15 cellular contexts compared by ENCODE assay signal in the genomic region with DNA sequence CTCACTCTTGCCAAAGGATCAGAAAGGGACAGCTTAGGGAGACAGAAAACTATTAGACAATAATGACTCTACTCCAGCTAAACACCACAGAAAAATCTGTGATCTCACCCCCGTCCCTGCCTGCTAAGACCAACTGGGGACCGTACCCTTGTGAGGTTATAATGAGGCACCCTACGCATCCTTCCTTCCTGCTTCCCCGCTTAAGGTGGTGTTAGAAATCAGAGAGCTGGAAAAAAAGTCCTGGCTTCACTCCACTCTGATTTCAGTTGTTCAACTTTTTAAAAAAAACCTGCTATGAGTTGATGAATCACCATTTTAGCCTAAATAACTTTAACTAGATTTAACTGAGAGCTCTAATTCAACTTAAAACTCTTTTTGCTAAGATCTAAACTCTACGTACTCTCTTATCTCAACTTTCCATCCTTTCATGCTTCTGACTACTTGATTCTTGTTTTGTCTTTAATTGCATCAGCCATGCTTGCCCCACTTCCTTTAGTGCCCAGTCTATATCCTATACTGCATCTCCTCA. TPM values are rescaled to one million over a fixed set of nuclear protein-coding genes. Genes with fewer than 3 reads are reported as not detected.
DNase-seq lines count a peak whose midpoint lies in the region; ATAC-seq and TF ChIP-seq lines count a peak whose summit lies in the region.
"Had no signal": no experiment of that assay in that cellular context is flagged by ENCODE, and none has a peak within 500 bp of the region (broad histone marks: within the 10 kb centered on the region; RNA-seq: fewer than 3 reads in every experiment).

No MANE protein-coding gene starts in this region.

- TF ChIP-seq CTCF in activated CD8-positive, alpha-beta T cell treated with anti-CD3 and anti-CD28 coated beads for 36 hours (IDR thresholded peaks at IDR 0.05): no peak
- TF ChIP-seq CTCF in astrocyte of the spinal cord (IDR thresholded peaks at IDR 0.05; ENCODE audit: low read depth, low read length) (no peak), osteocyte (IDR thresholded peaks at IDR 0.05) (no peak), MCF 10A (IDR thresholded peaks at IDR 0.05; ENCODE audit: unreplicated experiment) (no peak)

- in situ Hi-C loops in astrocyte of the spinal cord (cut with HindIII; ENCODE audit: low sequenced_read_pairs): no loop called here

- H3K27ac Mint-ChIP-seq in activated CD8-positive, alpha-beta T cell treated with anti-CD3 and anti-CD28 coated beads for 36 hours: peak overlapping the region; percentile 61
- H3K27ac Mint-ChIP-seq in activated CD8-positive, alpha-beta T cell treated with anti-CD3 and anti-CD28 coated beads, Interleukin-2, amount 10 ng/mL, durations not matched to agents 7 days and 5 days: no peak overlapping the region
- H3K27ac Mint-ChIP-seq in osteocyte (ENCODE audit: unreplicated experiment): peak overlapping the region; percentile 40
- no peak overlapping the region for H3K27ac Mint-ChIP-seq in MCF 10A (ENCODE audit: low read depth, unreplicated experiment)

- BruUV-seq in MCF 10A (replicated peaks; lab: Mats Ljungman, UMichigan): no TSS peak

- H3K4me3 ChIP-seq in astrocyte of the spinal cord (ENCODE audit: low read depth, low read length): no peak overlapping the region
- H3K4me3 ChIP-seq: left lung had no signal

- peaks cover 6% of the 10 kb centered on the region for H3K27me3 Mint-ChIP-seq in activated CD8-positive, alpha-beta T cell treated with anti-CD3 and anti-CD28 coated beads for 36 hours
- H3K27me3 Mint-ChIP-seq in activated CD8-positive, alpha-beta T cell treated with anti-CD3 and anti-CD28 coated beads, Interleukin-2, amount 10 ng/mL, durations not matched to agents 7 days and 5 days (ENCODE audit: low read depth): peaks cover 7% of the 10 kb centered on the region
- no peaks in the 10 kb centered on the region for H3K27me3 Mint-ChIP-seq in osteocyte (ENCODE audit: unreplicated experiment)
- H3K27me3 Mint-ChIP-seq in MCF 10A (ENCODE audit: insufficient read depth, unreplicated experiment): peaks cover 9% of the 10 kb centered on the region

- no peaks in the 10 kb centered on the region for H3K9me3 Mint-ChIP-seq in activated CD8-positive, alpha-beta T cell treated with anti-CD3 and anti-CD28 coated beads for 36 hours
- H3K9me3 Mint-ChIP-seq in activated CD8-positive, alpha-beta T cell treated with anti-CD3 and anti-CD28 coated beads, Interleukin-2, amount 10 ng/mL, durations not matched to agents 7 days and 5 days (ENCODE audit: insufficient read depth): no peaks in the 10 kb centered on the region
- H3K9me3 Mint-ChIP-seq in osteocyte (ENCODE audit: unreplicated experiment): no peaks in the 10 kb centered on the region
- H3K9me3 Mint-ChIP-seq in MCF 10A (ENCODE audit: unreplicated experiment): no peaks in the 10 kb centered on the region
- H3K9me3 Mint-ChIP-seq: naive B cell had no signal

- POLR2A ChIA-PET in activated CD8-positive, alpha-beta T cell treated with anti-CD3 and anti-CD28 coated beads for 36 hours (lab: Charles Lee): interaction anchor here (0.9 kb wide), 2 partner anchors 36 to 86 kb away, joined by 3 read pairs; no protein-coding TSS in a partner anchor
- POLR2A ChIA-PET in activated CD8-positive, alpha-beta T cell treated with anti-CD3 and anti-CD28 coated beads, Interleukin-2, amount 10 ng/mL, durations not matched to agents 7 days and 5 days (lab: Charles Lee): no interaction called here
- POLR2A ChIA-PET in MCF 10A (lab: Yijun Ruan, JAX): interaction anchor here (0.7 to 1.1 kb wide), 5 partner anchors 13 to 194 kb away, joined by 3 to 4 read pairs (median 3); no protein-coding TSS in a partner anchor

- peak; percentile 7 for DNase-seq in activated CD8-positive, alpha-beta T cell treated with anti-CD3 and anti-CD28 coated beads for 36 hours
- DNase-seq in activated CD8-positive, alpha-beta T cell treated with anti-CD3 and anti-CD28 coated beads, Interleukin-2, amount 10 ng/mL, durations not matched to agents 7 days and 5 days: no peak
- peak; percentile 57 for DNase-seq in NCI-H69 (lab: John Stamatoyannopoulos, UW)
- peak; percentile 25 for DNase-seq in astrocyte of the spinal cord (ENCODE audit: low read depth, low spot score)
- no peak for DNase-seq in osteocyte (ENCODE audit: extremely low spot score, unreplicated experiment)
- DNase-seq in ureter (ENCODE audit: low spot score): no peak
- DNase-seq in MCF 10A (ENCODE audit: unreplicated experiment): no peak
- DNase-seq: GF-D8, left lung, naive B cell, NCI-H1105, NCI-H345, SW 1271 had no signal

- H3K36me3 Mint-ChIP-seq in activated CD8-positive, alpha-beta T cell treated with anti-CD3 and anti-CD28 coated beads for 36 hours (ENCODE audit: low read depth): no peaks in the 10 kb centered on the region
- no peaks in the 10 kb centered on the region for H3K36me3 Mint-ChIP-seq in activated CD8-positive, alpha-beta T cell treated with anti-CD3 and anti-CD28 coated beads, Interleukin-2, amount 10 ng/mL, durations not matched to agents 7 days and 5 days (ENCODE audit: low read depth)
- H3K36me3 Mint-ChIP-seq in osteocyte (ENCODE audit: unreplicated experiment) (no peaks in the 10 kb centered on the region), MCF 10A (ENCODE audit: insufficient read depth, unreplicated experiment) (no peaks in the 10 kb centered on the region)
- H3K36me3 Mint-ChIP-seq: naive B cell had no signal

- H3K4me3 Mint-ChIP-seq in activated CD8-positive, alpha-beta T cell treated with anti-CD3 and anti-CD28 coated beads for 36 hours: no peak overlapping the region
- no peak overlapping the region for H3K4me3 Mint-ChIP-seq in activated CD8-positive, alpha-beta T cell treated with anti-CD3 and anti-CD28 coated beads, Interleukin-2, amount 10 ng/mL, durations not matched to agents 7 days and 5 days
- H3K4me3 Mint-ChIP-seq in osteocyte (ENCODE audit: unreplicated experiment): no peak overlapping the region
- no peak overlapping the region for H3K4me3 Mint-ChIP-seq in MCF 10A (ENCODE audit: unreplicated experiment)
- H3K4me3 Mint-ChIP-seq: naive B cell had no signal

- ATAC-seq in activated CD8-positive, alpha-beta T cell treated with anti-CD3 and anti-CD28 coated beads for 36 hours: peak; percentile 82
- ATAC-seq in activated CD8-positive, alpha-beta T cell treated with anti-CD3 and anti-CD28 coated beads, Interleukin-2, amount 10 ng/mL, durations not matched to agents 7 days and 5 days: no peak
- ATAC-seq in HG03108 (IDR thresholded peaks at IDR 0.05; ENCODE audit: unreplicated experiment): no peak
- ATAC-seq: HepG2, left lung had no signal

- H3K4me1 Mint-ChIP-seq in activated CD8-positive, alpha-beta T cell treated with anti-CD3 and anti-CD28 coated beads for 36 hours (ENCODE audit: low read depth): peaks cover 10% of the 10 kb centered on the region
- H3K4me1 Mint-ChIP-seq in activated CD8-positive, alpha-beta T cell treated with anti-CD3 and anti-CD28 coated beads, Interleukin-2, amount 10 ng/mL, durations not matched to agents 7 days and 5 days (ENCODE audit: low read depth): peaks cover 4% of the 10 kb centered on the region
- H3K4me1 Mint-ChIP-seq in osteocyte (ENCODE audit: unreplicated experiment) (peaks cover 23% of the 10 kb centered on the region), MCF 10A (ENCODE audit: insufficient read depth, unreplicated experiment) (no peaks in the 10 kb centered on the region)
- H3K4me1 Mint-ChIP-seq: naive B cell had no signal

- intact Hi-C loops in activated CD8-positive, alpha-beta T cell treated with anti-CD3 and anti-CD28 coated beads for 36 hours (cut with micrococcal nuclease): no loop called here
- intact Hi-C loops in MCF 10A (cut with micrococcal nuclease): no loop called here

- CTCF ChIA-PET in activated CD8-positive, alpha-beta T cell treated with anti-CD3 and anti-CD28 coated beads for 36 hours (lab: Charles Lee): interaction anchor here (0.7 to 3.6 kb wide), 5 partner anchors 17 to 586 kb away, joined by 3 to 31 read pairs (median 3); no protein-coding TSS in a partner anchor
- CTCF ChIA-PET in activated CD8-positive, alpha-beta T cell treated with anti-CD3 and anti-CD28 coated beads, Interleukin-2, amount 10 ng/mL, durations not matched to agents 7 days and 5 days (lab: Charles Lee): interaction anchor here (0.9 to 2.9 kb wide), 4 partner anchors 13 to 235 kb away, joined by 3 to 23 read pairs (median 6); no protein-coding TSS in a partner anchor
- CTCF ChIA-PET in MCF 10A (lab: Yijun Ruan, JAX): interaction anchor here (0.6 to 3.2 kb wide), 7 partner anchors 14 to 227 kb away, joined by 3 to 24 read pairs (median 4); no protein-coding TSS in a partner anchor

RNA-seq across cellular contexts. Expression of a gene that starts 35.8 kb away (rescaled TPM):
- 10 to 100 TPM; 13.4 to 15.1 TPM for total RNA-seq in activated CD8-positive, alpha-beta T cell treated with anti-CD3 and anti-CD28 coated beads for 36 hours
- total RNA-seq in activated CD8-positive, alpha-beta T cell treated with anti-CD3 and anti-CD28 coated beads, Interleukin-2, amount 10 ng/mL, durations not matched to agents 7 days and 5 days: 10 to 100 TPM; 21.5 to 22.2 TPM
- 20.4 and 21.5 TPM in 2 replicates for total RNA-seq in osteocyte
- 21.4 TPM for total RNA-seq in ureter
- 10.5 and 15.6 TPM in 2 replicates for total RNA-seq in MCF 10A (2022)

RNA-seq across cellular contexts. Expression of a gene that starts 58.3 kb away (rescaled TPM):
- 1 to 10 TPM in 1 of 2 experiments, under 1 TPM in 1; 0.94 to 1.0 TPM for total RNA-seq in activated CD8-positive, alpha-beta T cell treated with anti-CD3 and anti-CD28 coated beads for 36 hours
- 1 to 10 TPM; 1.4 TPM for total RNA-seq in activated CD8-positive, alpha-beta T cell treated with anti-CD3 and anti-CD28 coated beads, Interleukin-2, amount 10 ng/mL, durations not matched to agents 7 days and 5 days
- 320 and 339 TPM in 2 replicates for total RNA-seq in osteocyte
- total RNA-seq in ureter: 14.1 TPM
- 9.9 and 10.1 TPM in 2 replicates for total RNA-seq in MCF 10A (2022)

Comparison
In these comparisons a context has a peak if more than half of its experiments do, and no peak if none do; other contexts are left out.
1. DNase-seq: peak in activated CD8-positive, alpha-beta T cell treated with anti-CD3 and anti-CD28 coated beads for 36 hours (single experiment), NCI-H69 (single experiment) and astrocyte of the spinal cord (single experiment); none in activated CD8-positive, alpha-beta T cell treated with anti-CD3 and anti-CD28 coated beads, Interleukin-2, amount 10 ng/mL, durations not matched to agents 7 days and 5 days (single experiment), osteocyte (single experiment), ureter (single experiment) and MCF 10A (single experiment).
2. H3K27ac Mint-ChIP-seq: peak in activated CD8-positive, alpha-beta T cell treated with anti-CD3 and anti-CD28 coated beads for 36 hours (single experiment) and osteocyte (single experiment); none in activated CD8-positive, alpha-beta T cell treated with anti-CD3 and anti-CD28 coated beads, Interleukin-2, amount 10 ng/mL, durations not matched to agents 7 days and 5 days (single experiment) and MCF 10A (single experiment).
3. RNA of a gene that starts 58.3 kb away (total RNA-seq): 320 to 339 TPM in osteocyte; 14.1 TPM in ureter (single experiment), 9.9 to 10.1 TPM in MCF 10A, 1.4 TPM in activated CD8-positive, alpha-beta T cell treated with anti-CD3 and anti-CD28 coated beads, Interleukin-2, amount 10 ng/mL, durations not matched to agents 7 days and 5 days and 0.94 to 1.0 TPM in activated CD8-positive, alpha-beta T cell treated with anti-CD3 and anti-CD28 coated beads for 36 hours; every median in the first group is over 10 times any median in the second.